Comparison of ENCODE assay signal across 3 cellular contexts in genomic region chr16:23575834-23576233, GRCh38.
TF ChIP-seq lines count a peak whose summit lies in the region.

No MANE protein-coding gene starts in this region.

TF ChIP-seq in SK-N-SH treated with all-trans-retinoic acid at 6 μM for 48 hours, 23 proteins besides CTCF, POLR2A, EP300 and RAD21:
- no peak for TF ChIP-seq ARNTL (CRISPR knock-in tag; IDR thresholded peaks at IDR 0.05; ENCODE audit: borderline replicate concordance, low read depth)
- TF ChIP-seq OSR1 (CRISPR knock-in tag; IDR thresholded peaks at IDR 0.05), result no peak
- no peak for TF ChIP-seq RARB (CRISPR knock-in tag; IDR thresholded peaks at IDR 0.05)
- no peak for TF ChIP-seq ZNF8 (CRISPR knock-in tag; IDR thresholded peaks at IDR 0.05)
- no peak for TF ChIP-seq POU6F1 (CRISPR knock-in tag; IDR thresholded peaks at IDR 0.05; ENCODE audit: borderline replicate concordance, low read depth)
- no peak for TF ChIP-seq CSRNP3 (CRISPR knock-in tag; IDR thresholded peaks at IDR 0.05)
- TF ChIP-seq TSHZ2 (CRISPR knock-in tag; IDR thresholded peaks at IDR 0.05), result no peak
- TF ChIP-seq ZFP3 (CRISPR knock-in tag; IDR thresholded peaks at IDR 0.05), result no peak
- no peak for TF ChIP-seq TOX (CRISPR knock-in tag; IDR thresholded peaks at IDR 0.05; ENCODE audit: borderline replicate concordance)

TF ChIP-seq in SK-N-SH, 30 proteins besides CTCF, POLR2A, EP300 and RAD21:
- TF ChIP-seq USF1 (IDR thresholded peaks at IDR 0.05; ENCODE audit: borderline replicate concordance, low read depth), result no peak
- TF ChIP-seq REST (IDR thresholded peaks at IDR 0.05; ENCODE audit: low read depth, low read length), result no peak
- TF ChIP-seq RCOR1 (IDR thresholded peaks at IDR 0.05; ENCODE audit: low read length), result no peak
- TF ChIP-seq GATA2 (CRISPR knock-in tag; IDR thresholded peaks at IDR 0.05), result no peak
- TF ChIP-seq EZH2phosphoT487 (IDR thresholded peaks at IDR 0.05; ENCODE audit: borderline replicate concordance, low read depth), result no peak
- TF ChIP-seq RXRA (IDR thresholded peaks at IDR 0.05; ENCODE audit: borderline replicate concordance, low read depth), result no peak
- TF ChIP-seq PBX3 (IDR thresholded peaks at IDR 0.05), result no peak
- no peak for TF ChIP-seq TEAD4 (IDR thresholded peaks at IDR 0.05; ENCODE audit: borderline replicate concordance, insufficient read depth)
- TF ChIP-seq POLR2AphosphoS5 (IDR thresholded peaks at IDR 0.05; ENCODE audit: low read depth, low read length), result no peak
- TF ChIP-seq FOXM1 (IDR thresholded peaks at IDR 0.05; ENCODE audit: low read depth), result no peak
- no peak for TF ChIP-seq ZBTB33 (IDR thresholded peaks at IDR 0.05; ENCODE audit: borderline replicate concordance, low read depth)
- TF ChIP-seq ELF1 (IDR thresholded peaks at IDR 0.05), result no peak
- no peak for TF ChIP-seq IRF3 (IDR thresholded peaks at IDR 0.05; ENCODE audit: low read depth, low read length)
- no peak for TF ChIP-seq TCF12 (IDR thresholded peaks at IDR 0.05)
- TF ChIP-seq RFX5 (IDR thresholded peaks at IDR 0.05; ENCODE audit: low read length), result no peak
- no peak for TF ChIP-seq TAF1 (IDR thresholded peaks at IDR 0.05; ENCODE audit: borderline replicate concordance, low read depth, low read length)
TF ChIP-seq in SK-N-SH: peak in this region for 0.

TF ChIP-seq in HCT116, 20 proteins besides CTCF, POLR2A, EP300 and RAD21:
- TF ChIP-seq ZBTB33 (IDR thresholded peaks at IDR 0.05; ENCODE audit: extremely low read depth, insufficient replicate concordance, low read length) (no peak), CEBPB (IDR thresholded peaks at IDR 0.05; ENCODE audit: low read depth) (no peak), EZH2 (IDR thresholded peaks at IDR 0.05) (no peak), POLR2AphosphoS5 (IDR thresholded peaks at IDR 0.05; ENCODE audit: low read depth, low read length) (no peak), EZH2phosphoT487 (IDR thresholded peaks at IDR 0.05; ENCODE audit: borderline replicate concordance) (no peak), SRF (IDR thresholded peaks at IDR 0.05; ENCODE audit: low read depth) (no peak), MAX (IDR thresholded peaks at IDR 0.05) (no peak), FOSL1 (IDR thresholded peaks at IDR 0.05; ENCODE audit: low read depth) (no peak), ELF1 (IDR thresholded peaks at IDR 0.05; ENCODE audit: borderline replicate concordance, low read depth) (no peak), ZFX (IDR thresholded peaks at IDR 0.05) (no peak)
